ENCODE assay signal across 14 cellular contexts in genomic region chr11:47854667-47855066, GRCh38. TPM values are rescaled to one million over a fixed set of nuclear protein-coding genes. Genes with fewer than 3 reads are reported as not detected.
DNase-seq lines count a peak whose midpoint lies in the region; ATAC-seq lines count a peak whose summit lies in the region.
"Had no signal": no experiment of that assay in that cellular context is flagged by ENCODE, and none has a peak within 500 bp of the region (broad histone marks: within the 10 kb centered on the region; RNA-seq: fewer than 3 reads in every experiment).

No MANE protein-coding gene starts in this region.

- no peaks in the 10 kb centered on the region for H4K20me1 ChIP-seq in BLaER1 treated with 17β-estradiol and CSF1 and Interleukin-3, amounts not matched to agents 10 nM and 100 nM

- H3K9me3 ChIP-seq in BLaER1 treated with 17β-estradiol and CSF1 and Interleukin-3, amounts not matched to agents 10 nM and 100 nM (replicated peaks in 1 of 11): no peaks in the 10 kb centered on the region
- H3K9me3 ChIP-seq in SJCRH30 (replicated peaks): no peaks in the 10 kb centered on the region
- H3K9me3 ChIP-seq: gastroesophageal sphincter had no signal

- H3K36me3 ChIP-seq in BLaER1 treated with 17β-estradiol and CSF1 and Interleukin-3, amounts not matched to agents 10 nM and 100 nM: no peaks in the 10 kb centered on the region
- no peaks in the 10 kb centered on the region for H3K36me3 ChIP-seq in SJCRH30
- H3K36me3 ChIP-seq: gastroesophageal sphincter had no signal

- peak overlapping the region in 9 of 11 experiments; percentile 8 to 64 (median 28); a peak in 11 of 22 replicates for H3K27ac ChIP-seq in BLaER1 treated with 17β-estradiol and CSF1 and Interleukin-3, amounts not matched to agents 10 nM and 100 nM
- H3K27ac ChIP-seq in SJCRH30: no peak overlapping the region
- H3K27ac ChIP-seq: gastroesophageal sphincter had no signal

- DNase-seq in occipital lobe (lab: John Stamatoyannopoulos, UW): no peak
- no peak for DNase-seq in HT-29 (ENCODE audit: low spot score)
- no peak for DNase-seq in SJCRH30
- DNase-seq: effector CD4-positive, alpha-beta T cell; IMR-90; left colon; NCI-H2029 treated with DMSO at 0.1 percent for 48 hours; OCI-M1 had no signal

- peaks cover 65 to 85% (median 80%) of the 10 kb centered on the region in 10 experiments for H3K4me1 ChIP-seq in BLaER1 treated with 17β-estradiol and CSF1 and Interleukin-3, amounts not matched to agents 10 nM and 100 nM
- H3K4me1 ChIP-seq in SJCRH30: peaks cover 5% of the 10 kb centered on the region; the same call in 1 of the 2 replicates

- ATAC-seq in GM18907 (IDR thresholded peaks at IDR 0.05; ENCODE audit: unreplicated experiment) (peak; percentile 49), HG02588 (IDR thresholded peaks at IDR 0.05; ENCODE audit: unreplicated experiment) (peak; percentile 47), HG03520 (IDR thresholded peaks at IDR 0.05; ENCODE audit: unreplicated experiment) (peak; percentile 40), GM19324 (IDR thresholded peaks at IDR 0.05; ENCODE audit: low FRiP score, unreplicated experiment) (no peak)
- ATAC-seq: gastroesophageal sphincter had no signal

- H3K4me3 ChIP-seq in BLaER1 treated with 17β-estradiol and CSF1 and Interleukin-3, amounts not matched to agents 10 nM and 100 nM: no peak overlapping the region
- no peak overlapping the region for H3K4me3 ChIP-seq in SJCRH30
- H3K4me3 ChIP-seq: gastroesophageal sphincter had no signal

- no peaks in the 10 kb centered on the region for H3K27me3 ChIP-seq in BLaER1 treated with 17β-estradiol and CSF1 and Interleukin-3, amounts not matched to agents 10 nM and 100 nM
- H3K27me3 ChIP-seq in SJCRH30: no peaks in the 10 kb centered on the region
- H3K27me3 ChIP-seq: gastroesophageal sphincter had no signal

- peak overlapping the region in 3 of 11 experiments; percentile 23 to 50 (median 39); a peak in 4 of 22 replicates for H3K9ac ChIP-seq in BLaER1 treated with 17β-estradiol and CSF1 and Interleukin-3, amounts not matched to agents 10 nM and 100 nM

- peak overlapping the region; percentile 72 to 94 (median 85) for H3K4me2 ChIP-seq in BLaER1 treated with 17β-estradiol and CSF1 and Interleukin-3, amounts not matched to agents 10 nM and 100 nM

RNA-seq across cellular contexts. Expression of gene NUP160, which starts 6.5 kb away (rescaled TPM):
- 63.5 TPM for total RNA-seq in occipital lobe
- 36.8 and 39.5 TPM in 2 replicates for total RNA-seq in HT-29 (2014; rRNA removed; shearing (Covaris generic))
- total RNA-seq in SJCRH30 (2014; rRNA removed; shearing (Covaris generic)): 65.4 and 74.1 TPM in 2 replicates
